21 cellular contexts compared by ENCODE assay signal in the genomic region with DNA sequence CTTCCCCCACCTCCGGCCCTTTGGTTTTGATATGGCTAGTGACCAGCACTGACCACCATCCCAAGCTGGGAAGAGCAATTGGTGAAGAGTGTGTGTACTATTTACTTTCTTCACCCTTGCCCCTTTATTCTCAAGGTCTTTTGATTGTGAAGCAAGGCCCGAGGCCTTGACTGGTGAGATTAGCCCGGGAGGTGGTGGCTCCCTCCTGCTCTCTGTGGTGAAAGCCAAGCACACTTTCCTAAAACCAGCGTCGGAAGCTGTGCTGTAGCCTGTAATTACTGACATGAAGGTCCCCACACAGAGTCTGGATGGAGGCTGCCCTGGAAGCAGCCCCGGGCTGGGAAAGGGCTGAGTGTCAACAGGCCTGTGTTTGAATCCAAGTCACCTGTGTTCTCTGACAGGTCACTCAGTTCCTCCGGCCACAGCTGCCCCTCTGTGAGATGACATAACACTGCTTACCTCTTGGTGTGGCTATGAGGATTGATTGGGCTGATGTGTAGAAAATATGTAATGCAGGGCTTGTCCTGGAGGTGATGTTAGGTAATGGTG.
DNase-seq lines count a peak whose midpoint lies in the region; ATAC-seq, FAIRE-seq and TF ChIP-seq lines count a peak whose summit lies in the region.
"Had no signal": no experiment of that assay in that cellular context is flagged by ENCODE, and none has a peak within 500 bp of the region (broad histone marks: within the 10 kb centered on the region; RNA-seq: fewer than 3 reads in every experiment).

No MANE protein-coding gene starts in this region.

- no peak for TF ChIP-seq POLR2A in body of pancreas (IDR thresholded peaks at IDR 0.05)

- H3K27me3 ChIP-seq in body of pancreas = no peaks in the 10 kb centered on the region
- no peaks in the 10 kb centered on the region for H3K27me3 ChIP-seq in tibial artery
- H3K27me3 ChIP-seq: Peyer's patch had no signal

- BruUV-seq in Calu3 (replicated peaks; lab: Mats Ljungman, UMichigan) = no TSS peak

- no peaks in the 10 kb centered on the region for H3K4me1 Mint-ChIP-seq in Calu3 (ENCODE audit: low read depth, unreplicated experiment)
- H3K4me1 Mint-ChIP-seq: CD4-positive, CD25-positive, alpha-beta regulatory T cell had no signal

- peak; percentile 43 for ATAC-seq in body of pancreas
- ATAC-seq: GM12878 had no signal

- H3K9me3 ChIP-seq in body of pancreas = no peaks in the 10 kb centered on the region
- H3K9me3 ChIP-seq in kidney (ENCODE audit: control insufficient read depth in 1 of 2, low read length in 2 of 2) = no peaks in the 10 kb centered on the region
- H3K9me3 ChIP-seq in tibial artery = no peaks in the 10 kb centered on the region
- H3K9me3 ChIP-seq: Peyer's patch, SJCRH30 had no signal

- H3K9me3 Mint-ChIP-seq in Calu3 (ENCODE audit: low read depth, unreplicated experiment) = no peaks in the 10 kb centered on the region

- CTCF ChIA-PET in Calu3 (lab: Charles Lee) = interaction anchor here (0.5 to 0.7 kb wide), 2 partner anchors 765 to 1962 kb away, joined by 7 to 12 read pairs; no protein-coding TSS in a partner anchor

- 31 to 37% methylated on average over 7 of the region's 7 CpGs for WGBS in body of pancreas, 2 donors

- no peak for TF ChIP-seq CTCF in body of pancreas (IDR thresholded peaks at IDR 0.05)
- no peak for TF ChIP-seq CTCF in kidney (IDR thresholded peaks at IDR 0.05; ENCODE audit: borderline replicate concordance, extremely low read depth, insufficient read depth)
- TF ChIP-seq CTCF in tibial artery (IDR thresholded peaks at IDR 0.05) = no peak
- TF ChIP-seq CTCF in Calu3 (IDR thresholded peaks at IDR 0.05; ENCODE audit: unreplicated experiment) = no peak

- H3K4me1 ChIP-seq in body of pancreas = peaks cover 36% of the 10 kb centered on the region
- H3K4me1 ChIP-seq in kidney (ENCODE audit: control insufficient read depth in 1 of 2, insufficient read depth in 1 of 2, low read depth in 1 of 2, low read length in 2 of 2) = no peaks in the 10 kb centered on the region
- H3K4me1 ChIP-seq in tibial artery = no peaks in the 10 kb centered on the region
- H3K4me1 ChIP-seq: SJCRH30 had no signal

- intact Hi-C loops in body of pancreas (cut with DNase I) (loop anchor here (5.0 kb wide), 1 partner anchor 222 kb away; no protein-coding TSS in a partner anchor), kidney (cut with DNase I) (loop anchor here (10.0 kb wide), 1 partner anchor 220 kb away; no protein-coding TSS in a partner anchor), posterior vena cava (cut with DNase I) (no loop called here), tibial artery (cut with DNase I; ENCODE audit: low total_unique reads) (loop anchor here (5.0 kb wide), 1 partner anchor 217 kb away; no protein-coding TSS in a partner anchor), Calu3 (cut with micrococcal nuclease; ENCODE audit: unreplicated experiment) (loop anchor here (5.0 kb wide), 1 partner anchor 163 kb away; no protein-coding TSS in a partner anchor)

- H3K27ac ChIP-seq in body of pancreas (peak overlapping the region in 2 of 4 donors; percentile 7 to 34), kidney (ENCODE audit: low read depth in 2 of 2, low read length in 2 of 2) (no peak overlapping the region), tibial artery (no peak overlapping the region)
- H3K27ac ChIP-seq: HL-60, Peyer's patch, SJCRH30 had no signal

- H3K27me3 Mint-ChIP-seq in Calu3 (ENCODE audit: unreplicated experiment) = peaks cover 51% of the 10 kb centered on the region

- no peak overlapping the region for H3K4me3 Mint-ChIP-seq in Calu3 (ENCODE audit: low read depth, unreplicated experiment)
- H3K4me3 Mint-ChIP-seq: CD4-positive, CD25-positive, alpha-beta regulatory T cell had no signal

- no peaks in the 10 kb centered on the region for H3K36me3 Mint-ChIP-seq in Calu3 (ENCODE audit: insufficient read depth, unreplicated experiment)
- H3K36me3 Mint-ChIP-seq: CD4-positive, CD25-positive, alpha-beta regulatory T cell had no signal

- FAIRE-seq in kidney (lab: Jason Lieb, UNC) = no peak
- FAIRE-seq: GM12878 had no signal

- DNase-seq in ELF-1 (ENCODE audit: low read depth, low spot score) (peak; percentile 52), body of pancreas (peak in 1 of 4 donors; percentile 37), kidney (peak; percentile 53), posterior vena cava (ENCODE audit: low spot score) (peak; percentile 31), HuH-7 (ENCODE audit: low spot score) (no peak), tibial artery (no peak), Calu3 (no peak)
- DNase-seq: CD4-positive, CD25-positive, alpha-beta regulatory T cell; DMS 273 treated with DMSO at 0.1 percent for 48 hours; DMS79 treated with DMSO at 0.1 percent for 48 hours; KG1; NCI-H1092; NCI-H146; NCI-H2029; NCI-H226; NCI-H510A treated with DMSO at 0.1 percent for 48 hours; NCI-H774; SJCRH30 had no signal

- H3K36me3 ChIP-seq in body of pancreas (replicated peaks in 1 of 2; ENCODE audit: insufficient read depth in 1 of 2, low read depth in 2 of 2) (no peaks in the 10 kb centered on the region), kidney (ENCODE audit: control insufficient read depth in 1 of 2, insufficient read depth in 2 of 2, low read length in 2 of 2) (no peaks in the 10 kb centered on the region), tibial artery (no peaks in the 10 kb centered on the region)
- H3K36me3 ChIP-seq: Peyer's patch, SJCRH30 had no signal

- no peak overlapping the region for H3K27ac Mint-ChIP-seq in Calu3 (ENCODE audit: unreplicated experiment)
- H3K27ac Mint-ChIP-seq: CD4-positive, CD25-positive, alpha-beta regulatory T cell had no signal

- no peak overlapping the region for H3K9ac ChIP-seq in kidney (ENCODE audit: low read length in 2 of 2)

- no peak overlapping the region for H3K4me3 ChIP-seq in body of pancreas
- no peak overlapping the region for H3K4me3 ChIP-seq in kidney (ENCODE audit: low read length in 2 of 2)
- no peak overlapping the region for H3K4me3 ChIP-seq in tibial artery
- H3K4me3 ChIP-seq: GM12878, Peyer's patch, SJCRH30 had no signal

Comparison
In these comparisons a context has a peak if more than half of its experiments do, and no peak if none do; other contexts are left out.
1. DNase-seq: peak in ELF-1 (single experiment), kidney (single experiment) and posterior vena cava (single experiment); none in HuH-7 (single experiment), tibial artery (0 of 2) and Calu3 (single experiment).
2. intact Hi-C loops: an anchor here in body of pancreas (5.0 kb wide), kidney (10.0 kb wide), tibial artery (5.0 kb wide) and Calu3 (5.0 kb wide); none called in posterior vena cava.